8 cellular contexts compared by ENCODE assay signal in genomic region chr10:11724938-11725776, GRCh38. TPM values are rescaled to one million over a fixed set of nuclear protein-coding genes. Genes with fewer than 3 reads are reported as not detected.
DNase-seq lines count a peak whose midpoint lies in the region; ATAC-seq and TF ChIP-seq lines count a peak whose summit lies in the region.

No MANE protein-coding gene starts in this region.

- H3K4me3 Mint-ChIP-seq in CD4-positive, CD25-positive, alpha-beta regulatory T cell, result no peak overlapping the region
- H3K4me3 Mint-ChIP-seq in naive B cell, result peak overlapping the region in 4 of 8 donors; percentile 9 to 64 (median 44)

- ATAC-seq in CD4-positive, CD25-positive, alpha-beta regulatory T cell (ENCODE audit: low read depth in 2 of 2), result no peak
- peak; percentile 58 for ATAC-seq in GM18508 (IDR thresholded peaks at IDR 0.05; ENCODE audit: insufficient read depth, unreplicated experiment)
- ATAC-seq in HG03378 (IDR thresholded peaks at IDR 0.05; ENCODE audit: unreplicated experiment), result peak; percentile 75
- ATAC-seq in RWPE2 (ENCODE audit: low read depth), result peak; percentile 79
- peak; percentile 87 to 93 for ATAC-seq in naive B cell (ENCODE audit: low read depth in 2 of 2)
- ATAC-seq in HG03135 (IDR thresholded peaks at IDR 0.05; ENCODE audit: unreplicated experiment), result no peak

- H3K4me1 ChIP-seq in CD4-positive, CD25-positive, alpha-beta regulatory T cell (ENCODE audit: control insufficient read depth, insufficient read depth, low read length, poor library complexity, severe bottlenecking), result no peaks in the 10 kb centered on the region
- H3K4me1 ChIP-seq in RWPE2 (ENCODE audit: insufficient read depth, poor library complexity, severe bottlenecking), result no peaks in the 10 kb centered on the region

- peak; percentile 84 for TF ChIP-seq CTCF in RWPE2 (IDR thresholded peaks at IDR 0.05; ENCODE audit: poor library complexity, severe bottlenecking)
- peak; percentile 93 for TF ChIP-seq CTCF in epithelial cell of proximal tubule (conservative IDR thresholded peaks at IDR 0.05; ENCODE audit: low read depth, low read length)

- DNase-seq in CD4-positive, CD25-positive, alpha-beta regulatory T cell, result peak in 2 of 3 donors; percentile 46 to 55
- DNase-seq in RWPE2 (ENCODE audit: low spot score), result no peak
- peak; percentile 23 for DNase-seq in epithelial cell of proximal tubule (ENCODE audit: low read depth)
- peak; percentile 56 for DNase-seq in naive B cell
- DNase-seq in 8988T, result no peak

- no peak overlapping the region for H3K27ac ChIP-seq in CD4-positive, CD25-positive, alpha-beta regulatory T cell (ENCODE audit: insufficient read depth, low read length, poor library complexity, severe bottlenecking)
- no peak overlapping the region for H3K27ac ChIP-seq in RWPE2 (ENCODE audit: poor library complexity, severe bottlenecking)

- H3K27me3 ChIP-seq in CD4-positive, CD25-positive, alpha-beta regulatory T cell (ENCODE audit: control insufficient read depth, insufficient read depth, low read length), result peaks cover 2% of the 10 kb centered on the region
- no peaks in the 10 kb centered on the region for H3K27me3 ChIP-seq in RWPE2 (ENCODE audit: insufficient read depth, poor library complexity, severe bottlenecking)

- peak overlapping the region in 1 of 3 donors; percentile 39 for H3K27ac Mint-ChIP-seq in CD4-positive, CD25-positive, alpha-beta regulatory T cell
- peak overlapping the region in 3 of 6 donors; percentile 19 to 37 (median 28) for H3K27ac Mint-ChIP-seq in naive B cell

- no peak overlapping the region for H3K4me3 ChIP-seq in CD4-positive, CD25-positive, alpha-beta regulatory T cell (ENCODE audit: low read depth, low read length)
- H3K4me3 ChIP-seq in RWPE2 (ENCODE audit: severe bottlenecking) (no peak overlapping the region), epithelial cell of proximal tubule (ENCODE audit: low read depth, low read length) (no peak overlapping the region)

- no peaks in the 10 kb centered on the region for H3K9me3 ChIP-seq in CD4-positive, CD25-positive, alpha-beta regulatory T cell (ENCODE audit: control insufficient read depth in 2 of 2, low read length in 2 of 2)
- H3K9me3 ChIP-seq in RWPE2 (ENCODE audit: severe bottlenecking), result no peaks in the 10 kb centered on the region

- H3K36me3 Mint-ChIP-seq in CD4-positive, CD25-positive, alpha-beta regulatory T cell, result no peaks in the 10 kb centered on the region
- peaks cover 0 to 4% of the 10 kb centered on the region in 2 donors for H3K36me3 Mint-ChIP-seq in naive B cell

- H3K9me3 Mint-ChIP-seq in CD4-positive, CD25-positive, alpha-beta regulatory T cell, result peaks cover 0 to 5% (median 0%) of the 10 kb centered on the region in 7 donors
- H3K9me3 Mint-ChIP-seq in naive B cell, result peaks cover 3 to 6% (median 4%) of the 10 kb centered on the region in 7 donors

- no peaks in the 10 kb centered on the region for H3K36me3 ChIP-seq in CD4-positive, CD25-positive, alpha-beta regulatory T cell (ENCODE audit: control insufficient read depth, insufficient read depth, low read length)
- H3K36me3 ChIP-seq in RWPE2 (ENCODE audit: low read depth), result no peaks in the 10 kb centered on the region

- H3K27me3 Mint-ChIP-seq in CD4-positive, CD25-positive, alpha-beta regulatory T cell, result peaks cover 41% of the 10 kb centered on the region
- H3K27me3 Mint-ChIP-seq in naive B cell, result no peaks in the 10 kb centered on the region

- H3K4me1 Mint-ChIP-seq in CD4-positive, CD25-positive, alpha-beta regulatory T cell, result peaks cover 2 to 6% (median 3%) of the 10 kb centered on the region in 4 donors
- H3K4me1 Mint-ChIP-seq in naive B cell, result peaks cover 25 to 34% (median 30%) of the 10 kb centered on the region in 3 donors

RNA-seq across cellular contexts. Expression of gene ECHDC3, which starts 17.0 kb away (rescaled TPM):
- 0.47 TPM for total RNA-seq in CD4-positive, CD25-positive, alpha-beta regulatory T cell
- polyA plus RNA-seq in CD4-positive, CD25-positive, alpha-beta regulatory T cell, result 1 to 10 TPM in 1 of 4 donors, under 1 TPM in 3; 0.10 to 1.1 (median 0.47) TPM
- 20.2 and 26.3 TPM in 2 replicates for total RNA-seq in epithelial cell of proximal tubule
- 1 to 10 TPM; 1.1 to 2.8 (median 2.0) TPM for polyA plus RNA-seq in naive B cell (ENCODE audit: low read depth in 6 of 6)

Comparison
In these comparisons a context has a peak if more than half of its experiments do, and no peak if none do; other contexts are left out.
1. ATAC-seq: peak in GM18508 (single experiment), HG03378 (single experiment), RWPE2 (single experiment) and naive B cell (2 of 2); none in CD4-positive, CD25-positive, alpha-beta regulatory T cell (0 of 2) and HG03135 (single experiment).
2. DNase-seq: peak in CD4-positive, CD25-positive, alpha-beta regulatory T cell (2 of 3), epithelial cell of proximal tubule (single experiment) and naive B cell (single experiment); none in RWPE2 (single experiment) and 8988T (single experiment).
3. RNA of gene ECHDC3, which starts 17.0 kb away (total RNA-seq): 20.2 to 26.3 TPM in epithelial cell of proximal tubule; 0.47 TPM in CD4-positive, CD25-positive, alpha-beta regulatory T cell (single experiment); every median in the first group is over 10 times any median in the second.